ENCODE assay signal across 23 cellular contexts in genomic region chr19:18055967-18056366, GRCh38. TPM values are rescaled to one million over a fixed set of nuclear protein-coding genes. Genes with fewer than 3 reads are reported as not detected.
A peak's percentile ranks its signal among the peaks of the same experiment; 100 is the strongest.
DNase-seq lines count a peak whose midpoint lies in the region; ATAC-seq and TF ChIP-seq lines count a peak whose summit lies in the region.
"Had no signal": no experiment of that assay in that cellular context is flagged by ENCODE, and none has a peak within 500 bp of the region (broad histone marks: within the 10 kb centered on the region; RNA-seq: fewer than 3 reads in every experiment).

No MANE protein-coding gene starts in this region.

- H3K36me3 ChIP-seq in CD4-positive, CD25-positive, alpha-beta regulatory T cell (ENCODE audit: control insufficient read depth, insufficient read depth, low read length) = peaks cover 16% of the 10 kb centered on the region
- H3K36me3 ChIP-seq: BLaER1 treated with 17β-estradiol and CSF1 and Interleukin-3, amounts not matched to agents 10 nM and 100 nM had no signal

- TF ChIP-seq CTCF in glutamatergic neuron (IDR thresholded peaks at IDR 0.05; ENCODE audit: partially characterized antibody, unreplicated experiment) = no peak

- peak overlapping the region in 2 of 3 donors; percentile 72 to 78 for H3K27ac Mint-ChIP-seq in CD4-positive, CD25-positive, alpha-beta regulatory T cell
- peak overlapping the region; percentile 27 for H3K27ac Mint-ChIP-seq in T-helper 17 cell
- H3K27ac Mint-ChIP-seq in glutamatergic neuron (ENCODE audit: unreplicated experiment) = no peak overlapping the region
- peak overlapping the region; percentile 28 for H3K27ac Mint-ChIP-seq in stimulated activated memory B cell treated with anti-CD40 and anti-IgM and Interleukin-4, amounts not matched to agents 10 μg/mL and 1 μg/mL and 100 μg/mL, for 72 hours

- H3K4me1 Mint-ChIP-seq in CD4-positive, CD25-positive, alpha-beta regulatory T cell = peaks cover 0 to 23% (median 8%) of the 10 kb centered on the region in 4 donors
- H3K4me1 Mint-ChIP-seq in T-helper 17 cell (peaks cover 12% of the 10 kb centered on the region), glutamatergic neuron (ENCODE audit: low read depth, unreplicated experiment) (no peaks in the 10 kb centered on the region)
- peaks cover 14% of the 10 kb centered on the region for H3K4me1 Mint-ChIP-seq in stimulated activated memory B cell treated with anti-CD40 and anti-IgM and Interleukin-4, amounts not matched to agents 10 μg/mL and 1 μg/mL and 100 μg/mL, for 72 hours

- no peaks in the 10 kb centered on the region for H3K9me3 Mint-ChIP-seq in CD4-positive, CD25-positive, alpha-beta regulatory T cell
- H3K9me3 Mint-ChIP-seq in glutamatergic neuron (ENCODE audit: unreplicated experiment) = peaks cover 1% of the 10 kb centered on the region
- H3K9me3 Mint-ChIP-seq in stimulated activated memory B cell treated with anti-CD40 and anti-IgM and Interleukin-4, amounts not matched to agents 10 μg/mL and 1 μg/mL and 100 μg/mL, for 72 hours = no peaks in the 10 kb centered on the region

- H3K9me3 ChIP-seq in CD4-positive, CD25-positive, alpha-beta regulatory T cell (ENCODE audit: control insufficient read depth in 2 of 2, low read length in 2 of 2) = no peaks in the 10 kb centered on the region
- no peaks in the 10 kb centered on the region for H3K9me3 ChIP-seq in T-helper 17 cell (ENCODE audit: control insufficient read depth, low read length, poor library complexity, severe bottlenecking)
- H3K9me3 ChIP-seq: BLaER1 treated with 17β-estradiol and CSF1 and Interleukin-3, amounts not matched to agents 10 nM and 100 nM had no signal

- H3K36me3 Mint-ChIP-seq in CD4-positive, CD25-positive, alpha-beta regulatory T cell = peaks cover 3% of the 10 kb centered on the region
- peaks cover 2% of the 10 kb centered on the region for H3K36me3 Mint-ChIP-seq in T-helper 17 cell (ENCODE audit: low read depth)
- H3K36me3 Mint-ChIP-seq in glutamatergic neuron (ENCODE audit: unreplicated experiment) = no peaks in the 10 kb centered on the region
- H3K36me3 Mint-ChIP-seq in stimulated activated memory B cell treated with anti-CD40 and anti-IgM and Interleukin-4, amounts not matched to agents 10 μg/mL and 1 μg/mL and 100 μg/mL, for 72 hours = peaks cover 15% of the 10 kb centered on the region

- ATAC-seq in CD4-positive, CD25-positive, alpha-beta regulatory T cell (ENCODE audit: low read depth in 2 of 2) = no peak
- no peak for ATAC-seq in T-helper 17 cell
- no peak for ATAC-seq in stimulated activated memory B cell treated with anti-CD40 and anti-IgM and Interleukin-4, amounts not matched to agents 10 μg/mL and 1 μg/mL and 100 μg/mL, for 72 hours
- no peak for ATAC-seq in GM21786 (IDR thresholded peaks at IDR 0.05; ENCODE audit: unreplicated experiment)
- no peak for ATAC-seq in GM18873 (IDR thresholded peaks at IDR 0.05; ENCODE audit: low FRiP score, unreplicated experiment)

- no peak for DNase-seq in CD4-positive, CD25-positive, alpha-beta regulatory T cell
- DNase-seq in T-helper 17 cell = no peak
- DNase-seq in glutamatergic neuron = no peak
- DNase-seq in NCI-H2196 treated with DMSO at 0.1 percent for 48 hours (lab: John Stamatoyannopoulos, UW; ENCODE audit: unreplicated experiment) = no peak
- no peak for DNase-seq in anterior cingulate cortex (lab: John Stamatoyannopoulos, UW)
- DNase-seq: DMS153, HCEC 1CT, IMR-90, NCI-H1092 treated with DMSO at 0.1 percent for 48 hours, NCI-H1436, NCI-H187 treated with DMSO at 0.1 percent for 48 hours, NCI-H446, NCI-H524 treated with DMSO at 0.1 percent for 48 hours, NCI-H774, SIG-M5 had no signal

- no peaks in the 10 kb centered on the region for H3K27me3 Mint-ChIP-seq in CD4-positive, CD25-positive, alpha-beta regulatory T cell
- H3K27me3 Mint-ChIP-seq in T-helper 17 cell (no peaks in the 10 kb centered on the region), glutamatergic neuron (ENCODE audit: unreplicated experiment) (peaks cover 2% of the 10 kb centered on the region)
- no peaks in the 10 kb centered on the region for H3K27me3 Mint-ChIP-seq in stimulated activated memory B cell treated with anti-CD40 and anti-IgM and Interleukin-4, amounts not matched to agents 10 μg/mL and 1 μg/mL and 100 μg/mL, for 72 hours

- H3K4me1 ChIP-seq in CD4-positive, CD25-positive, alpha-beta regulatory T cell (ENCODE audit: control insufficient read depth, insufficient read depth, low read length, poor library complexity, severe bottlenecking) = peaks cover 12% of the 10 kb centered on the region

- no peak overlapping the region for H3K4me3 ChIP-seq in CD4-positive, CD25-positive, alpha-beta regulatory T cell (ENCODE audit: low read depth, low read length)
- H3K4me3 ChIP-seq: BLaER1 treated with 17β-estradiol and CSF1 and Interleukin-3, amounts not matched to agents 10 nM and 100 nM; SK-N-MC had no signal

- H3K4me3 Mint-ChIP-seq in CD4-positive, CD25-positive, alpha-beta regulatory T cell = no peak overlapping the region
- H3K4me3 Mint-ChIP-seq in T-helper 17 cell (no peak overlapping the region), glutamatergic neuron (ENCODE audit: unreplicated experiment) (peak overlapping the region; percentile 46)
- H3K4me3 Mint-ChIP-seq in stimulated activated memory B cell treated with anti-CD40 and anti-IgM and Interleukin-4, amounts not matched to agents 10 μg/mL and 1 μg/mL and 100 μg/mL, for 72 hours = no peak overlapping the region

- no peaks in the 10 kb centered on the region for H3K27me3 ChIP-seq in CD4-positive, CD25-positive, alpha-beta regulatory T cell (ENCODE audit: control insufficient read depth, insufficient read depth, low read length)
- H3K27me3 ChIP-seq: BLaER1 treated with 17β-estradiol and CSF1 and Interleukin-3, amounts not matched to agents 10 nM and 100 nM had no signal

- no peak overlapping the region for H3K27ac ChIP-seq in CD4-positive, CD25-positive, alpha-beta regulatory T cell (ENCODE audit: insufficient read depth, low read length, poor library complexity, severe bottlenecking)
- H3K27ac ChIP-seq: KMS-11, SK-N-MC had no signal

RNA-seq across cellular contexts. Expression of gene IL12RB1, which starts 30.8 kb away (rescaled TPM):
- 60.4 TPM for total RNA-seq in CD4-positive, CD25-positive, alpha-beta regulatory T cell
- polyA plus RNA-seq in CD4-positive, CD25-positive, alpha-beta regulatory T cell = 10 to 100 TPM; 34.9 to 53.2 (median 46.3) TPM
- total RNA-seq in T-helper 17 cell (10 to 100 TPM; 56.7 to 71.1 TPM), glutamatergic neuron (ENCODE audit: unreplicated experiment) (not detected)
- total RNA-seq: A172, H1, IMR-90 had no signal
- polyA plus RNA-seq: IMR-90 had no signal

RNA-seq across cellular contexts. Expression of gene MAST3, which starts 41.6 kb away (rescaled TPM):
- total RNA-seq in CD4-positive, CD25-positive, alpha-beta regulatory T cell = 45.9 TPM
- 1 to 10 TPM; 8.1 to 9.0 (median 8.6) TPM for polyA plus RNA-seq in CD4-positive, CD25-positive, alpha-beta regulatory T cell
- total RNA-seq in T-helper 17 cell (10 to 100 TPM; 38.2 to 50.8 TPM), glutamatergic neuron (ENCODE audit: unreplicated experiment) (16.6 TPM)

RNA-seq across cellular contexts. Expression of gene ARRDC2, which starts 48.0 kb away (rescaled TPM):
- 151 TPM for total RNA-seq in CD4-positive, CD25-positive, alpha-beta regulatory T cell
- 10 to 100 TPM; 25.9 to 42.7 (median 36.2) TPM for polyA plus RNA-seq in CD4-positive, CD25-positive, alpha-beta regulatory T cell
- total RNA-seq in T-helper 17 cell (100 to 1,000 TPM; 165 to 166 TPM), glutamatergic neuron (ENCODE audit: unreplicated experiment) (4.0 TPM)

Comparison
In these comparisons a context has a peak if more than half of its experiments do, and no peak if none do; other contexts are left out.
1. RNA of gene IL12RB1, which starts 30.8 kb away (total RNA-seq): 56.7 to 71.1 TPM in T-helper 17 cell and 60.4 TPM in CD4-positive, CD25-positive, alpha-beta regulatory T cell (single experiment); not detected in glutamatergic neuron (single experiment); every median in the first group is over 10 times any median in the second.
2. RNA of gene ARRDC2, which starts 48.0 kb away (total RNA-seq): 165 to 166 TPM in T-helper 17 cell and 151 TPM in CD4-positive, CD25-positive, alpha-beta regulatory T cell (single experiment); 4.0 TPM in glutamatergic neuron (single experiment); every median in the first group is over 10 times any median in the second.